9 cellular contexts compared by ENCODE assay signal in the genomic region with DNA sequence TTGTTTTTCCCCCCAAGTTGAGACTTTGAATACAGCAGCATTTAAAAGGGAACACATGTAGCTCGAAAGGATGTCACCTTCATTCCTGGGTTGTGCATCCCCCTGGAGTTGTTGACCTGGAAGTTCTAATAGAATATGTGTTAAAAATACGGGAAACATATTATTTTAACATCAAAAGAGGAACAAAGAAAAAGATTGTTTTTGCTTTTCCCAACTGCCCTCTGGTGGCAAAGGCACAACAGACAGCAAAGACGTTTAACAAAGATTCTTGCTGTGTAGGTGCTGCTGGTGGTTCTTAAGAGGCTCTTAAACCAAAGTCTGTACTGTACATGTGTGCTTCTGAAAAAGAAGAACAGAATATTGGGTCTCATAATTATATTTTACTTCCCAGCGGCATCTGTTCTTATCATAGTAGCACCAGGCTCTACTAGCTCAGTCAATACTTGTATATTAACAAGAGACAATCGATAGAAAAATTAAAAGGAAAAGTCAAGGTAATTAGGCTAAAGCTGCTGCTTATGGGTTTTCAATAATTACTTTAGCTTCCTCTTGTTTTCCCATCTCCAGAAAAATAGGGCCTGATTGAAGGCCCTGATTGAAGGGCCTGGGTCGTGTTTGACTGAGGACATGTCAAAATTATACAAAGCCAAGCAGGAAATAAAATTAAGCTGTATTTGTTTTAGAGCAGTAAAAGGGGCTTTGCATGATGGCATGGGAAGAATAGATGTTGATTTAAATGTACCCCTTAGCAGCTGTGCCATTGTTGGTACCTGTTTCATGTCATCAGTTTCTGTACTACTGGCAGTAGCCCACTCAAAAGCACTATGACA.
DNase-seq lines count a peak whose midpoint lies in the region; ATAC-seq, FAIRE-seq and TF ChIP-seq lines count a peak whose summit lies in the region.
"Had no signal": no experiment of that assay in that cellular context is flagged by ENCODE, and none has a peak within 500 bp of the region (broad histone marks: within the 10 kb centered on the region; RNA-seq: fewer than 3 reads in every experiment).

No MANE protein-coding gene starts in this region.

- H3K4me3 Mint-ChIP-seq in activated B cell treated with CpG ODN at 0.5 μM for 24 hours: no peak overlapping the region
- H3K4me3 Mint-ChIP-seq: activated naive CD4-positive, alpha-beta T cell treated with anti-CD3 and anti-CD28 coated beads, Interleukin-2, amount 50 U/mL, for 24 hours had no signal

- POLR2A ChIA-PET in activated B cell treated with CpG ODN at 0.5 μM for 24 hours (lab: Charles Lee): interaction anchor here (0.8 kb wide), 1 partner anchor 138 kb away, joined by 3 read pairs; no protein-coding TSS in a partner anchor

- H3K18ac ChIP-seq in neuronal stem cell (ENCODE audit: low read length): no peak overlapping the region

- no peak overlapping the region for H3K4me2 ChIP-seq in Karpas-422 (ENCODE audit: low read depth, low read length, poor library complexity, severe bottlenecking)
- no peak overlapping the region for H3K4me2 ChIP-seq in neuronal stem cell (ENCODE audit: insufficient read depth, low read length, poor library complexity, severe bottlenecking)

- no CpG with 5 or more reads among the region's 6 CpGs for WGBS in neuronal stem cell (ENCODE audit: extremely low coverage in 2 of 2, insufficient read length in 2 of 2, insufficient replicate concordance in 1 of 2), 2 donors

- FAIRE-seq in D721Med (lab: Jason Lieb, UNC): no peak

- H3K27me3 Mint-ChIP-seq in activated B cell treated with CpG ODN at 0.5 μM for 24 hours: no peaks in the 10 kb centered on the region
- H3K27me3 Mint-ChIP-seq: activated naive CD4-positive, alpha-beta T cell treated with anti-CD3 and anti-CD28 coated beads, Interleukin-2, amount 50 U/mL, for 24 hours had no signal

- H2AFZ ChIP-seq in Karpas-422 (ENCODE audit: low read length) (no peak overlapping the region), neuronal stem cell (ENCODE audit: low read length) (no peak overlapping the region)

- H3K79me2 ChIP-seq in Karpas-422 (ENCODE audit: low read length): no peaks in the 10 kb centered on the region

- CTCF ChIA-PET in activated B cell treated with CpG ODN at 0.5 μM for 24 hours (lab: Charles Lee): no interaction called here

- H4K20me1 ChIP-seq in Karpas-422 (ENCODE audit: insufficient read depth, low read depth, low read length): 0 out of 2 replicates have a peak, but pooled peaks cover 4% of the 10 kb centered on the region

- H3K4me1 ChIP-seq in Karpas-422 (ENCODE audit: low read length) (no peaks in the 10 kb centered on the region), neuronal stem cell (ENCODE audit: control insufficient read depth in 2 of 2, insufficient read depth in 1 of 2, low read depth in 1 of 2, low read length in 2 of 2) (no peaks in the 10 kb centered on the region)

- no peaks in the 10 kb centered on the region for H3K79me1 ChIP-seq in neuronal stem cell (ENCODE audit: low read depth, low read length)

- no peak overlapping the region for H3K4ac ChIP-seq in neuronal stem cell (ENCODE audit: low read length)

- H4K8ac ChIP-seq in neuronal stem cell (ENCODE audit: low read depth, low read length): no peak overlapping the region

- H3K27ac ChIP-seq in Karpas-422 (ENCODE audit: low read length) (no peak overlapping the region), neuronal stem cell (replicated peaks; ENCODE audit: low read length) (no peak overlapping the region)

- peak overlapping the region; percentile 37 for H3K27ac Mint-ChIP-seq in activated B cell treated with CpG ODN at 0.5 μM for 24 hours
- H3K27ac Mint-ChIP-seq: activated naive CD4-positive, alpha-beta T cell treated with anti-CD3 and anti-CD28 coated beads, Interleukin-2, amount 50 U/mL, for 24 hours had no signal

- H3K4me1 Mint-ChIP-seq in activated B cell treated with CpG ODN at 0.5 μM for 24 hours: peaks cover 2% of the 10 kb centered on the region
- H3K4me1 Mint-ChIP-seq: activated naive CD4-positive, alpha-beta T cell treated with anti-CD3 and anti-CD28 coated beads, Interleukin-2, amount 50 U/mL, for 24 hours had no signal

- no peak overlapping the region for H2BK120ac ChIP-seq in neuronal stem cell (ENCODE audit: low read depth, low read length)

- H2BK5ac ChIP-seq in neuronal stem cell (ENCODE audit: low read length): no peak overlapping the region

- H3K36me3 ChIP-seq in Karpas-422 (ENCODE audit: insufficient read depth, low read length) (no peaks in the 10 kb centered on the region), neuronal stem cell (replicated peaks in 1 of 2; ENCODE audit: control insufficient read depth in 2 of 2, insufficient read depth in 2 of 2, low read length in 2 of 2) (no peaks in the 10 kb centered on the region)

- H3K9me2 ChIP-seq in Karpas-422 (replicated peaks; ENCODE audit: insufficient read depth, low read length): no peaks in the 10 kb centered on the region

- H3K9me3 Mint-ChIP-seq in activated B cell treated with CpG ODN at 0.5 μM for 24 hours: no peaks in the 10 kb centered on the region
- H3K9me3 Mint-ChIP-seq: activated naive CD4-positive, alpha-beta T cell treated with anti-CD3 and anti-CD28 coated beads, Interleukin-2, amount 50 U/mL, for 24 hours had no signal

- no peak overlapping the region for H2AK5ac ChIP-seq in neuronal stem cell (ENCODE audit: low read depth, low read length)

- DNase-seq in D721Med (ENCODE audit: insufficient read length, low spot score): no peak
- peak; percentile 65 for DNase-seq in Karpas-422
- DNase-seq in activated B cell treated with CpG ODN at 0.5 μM for 24 hours: no peak
- peak; percentile 29 to 40 for DNase-seq in lung microvascular endothelial cell (ENCODE audit: low read depth in 2 of 2)
- no peak for DNase-seq in left colon
- DNase-seq in neuronal stem cell (ENCODE audit: low spot score): no peak

- no peak overlapping the region for H3K14ac ChIP-seq in neuronal stem cell (ENCODE audit: low read length)

- H3K9me3 ChIP-seq in Karpas-422 (ENCODE audit: low read length): no peaks in the 10 kb centered on the region
- H3K9me3 ChIP-seq in neuronal stem cell (replicated peaks in 1 of 2; ENCODE audit: control insufficient read depth in 2 of 2, insufficient read depth in 1 of 2, low read depth in 1 of 2, low read length in 2 of 2): no peaks in the 10 kb centered on the region

- no peak overlapping the region for H3K4me3 ChIP-seq in Karpas-422 (ENCODE audit: low read length)
- H3K4me3 ChIP-seq in neuronal stem cell (ENCODE audit: low read length in 2 of 2): no peak overlapping the region

- H3K9ac ChIP-seq in Karpas-422 (ENCODE audit: low read length) (no peak overlapping the region), neuronal stem cell (ENCODE audit: low read depth, low read length, poor library complexity) (no peak overlapping the region)

- no peak overlapping the region for H4K91ac ChIP-seq in neuronal stem cell (ENCODE audit: low read depth, low read length, poor library complexity)

- H3K36me3 Mint-ChIP-seq in activated B cell treated with CpG ODN at 0.5 μM for 24 hours (ENCODE audit: low read depth): no peaks in the 10 kb centered on the region

- intact Hi-C loops in activated B cell treated with CpG ODN at 0.5 μM for 24 hours (cut with micrococcal nuclease): loop anchor here (2.0 kb wide), 1 partner anchor 1424 kb away; no protein-coding TSS in a partner anchor
- intact Hi-C loops in left colon (cut with DNase I, micrococcal nuclease): no loop called here

- TF ChIP-seq CTCF in D721Med (IDR thresholded peaks at IDR 0.05; ENCODE audit: insufficient read depth, missing control alignments) (peak; percentile 37), activated B cell treated with CpG ODN at 0.5 μM for 24 hours (IDR thresholded peaks at IDR 0.05) (no peak)

- no peak overlapping the region for H2BK15ac ChIP-seq in neuronal stem cell (ENCODE audit: low read length)

- H2BK12ac ChIP-seq in neuronal stem cell (ENCODE audit: low read length): no peak overlapping the region

- no peak for ATAC-seq in activated B cell treated with CpG ODN at 0.5 μM for 24 hours (ENCODE audit: low read depth)
- ATAC-seq in left colon: no peak
- no peak for ATAC-seq in HG03135 (IDR thresholded peaks at IDR 0.05; ENCODE audit: unreplicated experiment)
- no peak for ATAC-seq in GM18498 (IDR thresholded peaks at IDR 0.05; ENCODE audit: unreplicated experiment)

- no peak overlapping the region for H3K23ac ChIP-seq in neuronal stem cell (ENCODE audit: low read depth, low read length, poor library complexity)

- no peaks in the 10 kb centered on the region for H3K27me3 ChIP-seq in Karpas-422 (ENCODE audit: low read length)
- H3K27me3 ChIP-seq in neuronal stem cell (ENCODE audit: control insufficient read depth in 3 of 3, insufficient read depth in 3 of 3, low read depth in 1 of 3, low read length in 3 of 3): no peaks in the 10 kb centered on the region

Comparison
In these comparisons a context has a peak if more than half of its experiments do, and no peak if none do; other contexts are left out.
1. DNase-seq: peak in Karpas-422 (single experiment) and lung microvascular endothelial cell (2 of 2); none in D721Med (single experiment), activated B cell treated with CpG ODN at 0.5 μM for 24 hours (single experiment), left colon (0 of 2) and neuronal stem cell (single experiment).